Comparison of ENCODE assay signal across 31 cellular contexts in genomic region chr5:177290816-177291596, GRCh38. TPM values are rescaled to one million over a fixed set of nuclear protein-coding genes. Genes with fewer than 3 reads are reported as not detected.
A peak's percentile ranks its signal among the peaks of the same experiment; 100 is the strongest.
DNase-seq lines count a peak whose midpoint lies in the region; ATAC-seq, FAIRE-seq and TF ChIP-seq lines count a peak whose summit lies in the region.
"Had no signal": no experiment of that assay in that cellular context is flagged by ENCODE, and none has a peak within 500 bp of the region (broad histone marks: within the 10 kb centered on the region; RNA-seq: fewer than 3 reads in every experiment).

No MANE protein-coding gene starts in this region.

- peaks cover 15% of the 10 kb centered on the region for H3K36me3 Mint-ChIP-seq in IgD-negative memory B cell
- H3K36me3 Mint-ChIP-seq in WTC11: peaks cover 83% of the 10 kb centered on the region

- no peak for TF ChIP-seq POLR2A in prostate gland (IDR thresholded peaks at IDR 0.05)

- H3K4me1 ChIP-seq in DOHH2 (ENCODE audit: control insufficient read depth, low read length): peaks cover 52% of the 10 kb centered on the region
- no peaks in the 10 kb centered on the region for H3K4me1 ChIP-seq in prostate gland (replicated peaks)
- H3K4me1 ChIP-seq: pancreas, testis, uterus had no signal

- no peaks in the 10 kb centered on the region for H3K9me3 Mint-ChIP-seq in IgD-negative memory B cell
- H3K9me3 Mint-ChIP-seq in WTC11: no peaks in the 10 kb centered on the region
- H3K9me3 Mint-ChIP-seq: activated naive CD8-positive, alpha-beta T cell treated with anti-CD3 and anti-CD28 coated beads, Interleukin-2, amount 10 ng/mL, durations not matched to agents 7 days and 5 days; activated T-cell treated with anti-CD3 and anti-CD28 coated beads, Interleukin-2, amount 50 U/mL, for 72 hours; central memory CD8-positive, alpha-beta T cell; nephron progenitor cell; T-helper 1 cell treated with Interleukin-12 subunit alpha and Interleukin-12 subunit beta and Interleukin-4 antibody, amounts not matched to agents 30 μg/mL and 1 μg/mL, for 36 hours had no signal

- H3K27ac Mint-ChIP-seq in IgD-negative memory B cell (peak overlapping the region; percentile 16 to 86 (median 43)), WTC11 (peak overlapping the region; percentile 23; the same call in 1 of the 2 replicates)
- H3K27ac Mint-ChIP-seq: activated naive CD8-positive, alpha-beta T cell treated with anti-CD3 and anti-CD28 coated beads, Interleukin-2, amount 10 ng/mL, durations not matched to agents 7 days and 5 days; activated T-cell treated with anti-CD3 and anti-CD28 coated beads, Interleukin-2, amount 50 U/mL, for 72 hours; nephron progenitor cell; T-helper 1 cell treated with Interleukin-12 subunit alpha and Interleukin-12 subunit beta and Interleukin-4 antibody, amounts not matched to agents 30 μg/mL and 1 μg/mL, for 36 hours had no signal

- no peak for ATAC-seq in WTC11
- no peak for ATAC-seq in GM19397 (IDR thresholded peaks at IDR 0.05; ENCODE audit: unreplicated experiment)
- ATAC-seq: activated T-cell treated with anti-CD3 and anti-CD28 coated beads, Interleukin-2, amount 50 U/mL, for 72 hours; pancreas; right cardiac atrium had no signal

- H3K9me3 ChIP-seq in DOHH2 (ENCODE audit: control insufficient read depth, insufficient read depth, low read length) (no peaks in the 10 kb centered on the region), prostate gland (no peaks in the 10 kb centered on the region)
- H3K9me3 ChIP-seq: BLaER1 treated with 17β-estradiol and CSF1 and Interleukin-3, amounts not matched to agents 10 nM and 100 nM; pancreas; spleen; testis; uterus had no signal

- H3K4me3 ChIP-seq in DOHH2 (ENCODE audit: low read length) (peak overlapping the region; percentile 37), prostate gland (no peak overlapping the region)
- H3K4me3 ChIP-seq: BLaER1 treated with 17β-estradiol and CSF1 and Interleukin-3, amounts not matched to agents 10 nM and 100 nM; dorsolateral prefrontal cortex; pancreas; spleen; testis; uterus had no signal

- intact Hi-C loops in prostate gland (cut with DNase I): no loop called here

- peak overlapping the region; percentile 57 for H3K4me2 ChIP-seq in DOHH2 (ENCODE audit: low read length)
- H3K4me2 ChIP-seq: BLaER1 treated with 17β-estradiol and CSF1 and Interleukin-3, amounts not matched to agents 10 nM and 100 nM had no signal

- H3K27me3 Mint-ChIP-seq in IgD-negative memory B cell (no peaks in the 10 kb centered on the region), WTC11 (ENCODE audit: low read depth) (no peaks in the 10 kb centered on the region)
- H3K27me3 Mint-ChIP-seq: activated naive CD8-positive, alpha-beta T cell treated with anti-CD3 and anti-CD28 coated beads, Interleukin-2, amount 10 ng/mL, durations not matched to agents 7 days and 5 days; central memory CD8-positive, alpha-beta T cell had no signal

- no peaks in the 10 kb centered on the region for H4K20me1 ChIP-seq in DOHH2 (ENCODE audit: control insufficient read depth, insufficient read depth, low read depth, low read length)

- no peaks in the 10 kb centered on the region for H3K27me3 ChIP-seq in DOHH2 (ENCODE audit: control insufficient read depth, low read length)
- no peaks in the 10 kb centered on the region for H3K27me3 ChIP-seq in prostate gland (replicated peaks; ENCODE audit: insufficient read depth)
- H3K27me3 ChIP-seq: BLaER1 treated with 17β-estradiol and CSF1 and Interleukin-3, amounts not matched to agents 10 nM and 100 nM; dorsolateral prefrontal cortex; pancreas; spleen; testis; uterus had no signal

- CTCF ChIA-PET in WTC11 (lab: Charles Lee): interaction anchor here (1.3 kb wide), 1 partner anchor 18 kb away, joined by 3 read pairs; no protein-coding TSS in a partner anchor

- H3K4me1 Mint-ChIP-seq in IgD-negative memory B cell: peaks cover 18 to 24% (median 18%) of the 10 kb centered on the region in 3 donors
- H3K4me1 Mint-ChIP-seq in WTC11: peaks cover 1% of the 10 kb centered on the region; the same call in 1 of the 2 replicates
- H3K4me1 Mint-ChIP-seq: nephron progenitor cell had no signal

- POLR2A ChIA-PET in WTC11 (lab: Charles Lee): no interaction called here

- peaks cover 18% of the 10 kb centered on the region for H3F3A ChIP-seq in DOHH2 (ENCODE audit: control insufficient read depth, insufficient read depth)

- H3K4me3 Mint-ChIP-seq in IgD-negative memory B cell: peak overlapping the region in 2 of 4 donors; percentile 41 to 44
- H3K4me3 Mint-ChIP-seq in WTC11: no peak overlapping the region
- H3K4me3 Mint-ChIP-seq: activated naive CD8-positive, alpha-beta T cell treated with anti-CD3 and anti-CD28 coated beads, Interleukin-2, amount 10 ng/mL, durations not matched to agents 7 days and 5 days; activated T-cell treated with anti-CD3 and anti-CD28 coated beads, Interleukin-2, amount 50 U/mL, for 72 hours; central memory CD8-positive, alpha-beta T cell; nephron progenitor cell; T-helper 1 cell treated with Interleukin-12 subunit alpha and Interleukin-12 subunit beta and Interleukin-4 antibody, amounts not matched to agents 30 μg/mL and 1 μg/mL, for 36 hours had no signal

- peak; percentile 94 for FAIRE-seq in GM18507 (lab: Jason Lieb, UNC)
- FAIRE-seq: kidney, pancreas, RCC 7860 had no signal

- peaks cover 3% of the 10 kb centered on the region; the same call in 1 of the 2 replicates for H3K79me2 ChIP-seq in DOHH2 (ENCODE audit: control insufficient read depth, low read length)

- H3K36me3 ChIP-seq in DOHH2 (ENCODE audit: control insufficient read depth, low read length) (peaks cover 96% of the 10 kb centered on the region), prostate gland (peaks cover 15 to 18% of the 10 kb centered on the region in 2 donors)
- H3K36me3 ChIP-seq: uterus had no signal

- TF ChIP-seq CTCF in DOHH2 (IDR thresholded peaks at IDR 0.05; ENCODE audit: low read depth, low read length, poor library complexity, severe bottlenecking): no peak
- no peak for TF ChIP-seq CTCF in WTC11 (IDR thresholded peaks at IDR 0.05)
- TF ChIP-seq CTCF in prostate gland (IDR thresholded peaks at IDR 0.05): no peak

- WGBS in prostate gland: 96% methylated on average over 12 of the region's 12 CpGs

- DNase-seq in GM18507 (ENCODE audit: extremely low spot score, insufficient read length, low read depth): no peak
- DNase-seq in WTC11 (ENCODE audit: low spot score): no peak
- DNase-seq in prostate gland (ENCODE audit: low spot score): no peak
- DNase-seq in NCI-H1105 (lab: John Stamatoyannopoulos, UW): no peak
- no peak for DNase-seq in DMS79 (lab: John Stamatoyannopoulos, UW)
- DNase-seq: ACHN; activated CD4-positive, alpha-beta T cell treated with anti-CD3 and anti-CD28 coated beads for 4 hours; activated naive CD8-positive, alpha-beta T cell treated with anti-CD3 and anti-CD28 coated beads, Interleukin-2, amount 10 ng/mL, durations not matched to agents 7 days and 5 days; activated T-cell treated with anti-CD3 and anti-CD28 coated beads, Interleukin-2, amount 50 U/mL, for 72 hours; COR-L47; DND-41; dorsolateral prefrontal cortex; IMR-90; kidney; NCI-H1417 treated with DMSO at 0.1 percent for 48 hours; nephron progenitor cell; NK-92 treated with Interleukin-12 subunit alpha and Interleukin-12 subunit beta, amount 100 ng/mL, for 24 hours; pancreas; right cardiac atrium; spleen; stimulated activated CD4-positive, alpha-beta T cell treated with anti-CD3 and anti-CD28 coated beads, Interleukin-4, amount 100 ng/mL, for 1 hour; stimulated activated naive CD4-positive, alpha-beta T cell treated with Interleukin-2 at 50 U/mL for 16 hours; testis; uterus had no signal

- H3K27ac ChIP-seq in DOHH2 (ENCODE audit: low read depth, low read length) (peak overlapping the region; percentile 87), prostate gland (no peak overlapping the region)
- H3K27ac ChIP-seq: BLaER1 treated with 17β-estradiol and CSF1 and Interleukin-3, amounts not matched to agents 10 nM and 100 nM; dorsolateral prefrontal cortex; pancreas; testis; uterus had no signal

- no peaks in the 10 kb centered on the region for H3K9me2 ChIP-seq in DOHH2 (replicated peaks; ENCODE audit: control insufficient read depth, low read length)

TF ChIP-seq in WTC11, 78 proteins besides CTCF, POLR2A, EP300 and RAD21:
- TF ChIP-seq ZNF396 (CRISPR knock-in tag; IDR thresholded peaks at IDR 0.05; ENCODE audit: borderline replicate concordance): no peak
- no peak for TF ChIP-seq FOXJ3 (CRISPR knock-in tag; IDR thresholded peaks at IDR 0.05; ENCODE audit: borderline replicate concordance)
- no peak for TF ChIP-seq RORB (CRISPR knock-in tag; IDR thresholded peaks at IDR 0.05)
- no peak for TF ChIP-seq ESRRA (CRISPR knock-in tag; IDR thresholded peaks at IDR 0.05; ENCODE audit: borderline replicate concordance)

RNA-seq across cellular contexts. Expression of gene RAB24, which starts 12.5 kb away (rescaled TPM):
- 42.9 TPM for polyA plus RNA-seq in IgD-negative memory B cell
- total RNA-seq in WTC11 (2021): 37.0 to 40.2 TPM (median 38.0 TPM) in 3 replicates
- total RNA-seq in prostate gland: 10 to 100 TPM; 30.0 to 30.4 TPM

RNA-seq across cellular contexts. Expression of gene PRELID1, which starts 12.6 kb away (rescaled TPM):
- polyA plus RNA-seq in IgD-negative memory B cell: 248 TPM
- 235 to 273 TPM (median 245 TPM) in 3 replicates for total RNA-seq in WTC11 (2021)
- total RNA-seq in prostate gland: 10 to 100 TPM; 76.5 to 95.8 TPM

RNA-seq across cellular contexts. Expression of gene MXD3, which starts 20.7 kb away (rescaled TPM):
- polyA plus RNA-seq in IgD-negative memory B cell: 4.1 TPM
- total RNA-seq in WTC11 (2021): 16.9 to 25.7 TPM (median 18.8 TPM) in 3 replicates
- total RNA-seq in prostate gland: 10 to 100 TPM; 13.5 to 20.5 TPM
